In the genomic region with DNA sequence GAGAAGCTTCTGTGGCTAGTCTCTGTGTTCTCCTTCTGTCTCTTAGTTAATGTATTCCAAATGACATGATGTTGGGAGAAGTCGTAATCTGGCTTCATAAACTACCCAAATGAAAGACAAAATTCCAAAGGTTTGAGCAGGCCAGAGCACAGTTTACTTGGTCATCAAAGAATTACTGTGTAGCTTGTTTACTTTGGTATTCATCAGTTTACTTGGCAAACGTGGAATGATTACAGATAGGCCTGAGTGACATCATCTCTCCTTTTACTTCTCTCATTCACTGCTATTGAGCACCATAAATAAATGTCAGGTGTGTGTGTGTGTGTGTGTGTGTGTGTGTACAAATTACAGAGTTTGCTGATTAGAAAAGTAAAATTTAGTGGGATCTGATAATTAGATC, we compare ENCODE assay signal across 18 cellular contexts.
A peak's percentile ranks its signal among the peaks of the same experiment; 100 is the strongest.
DNase-seq lines count a peak whose midpoint lies in the region; ATAC-seq and TF ChIP-seq lines count a peak whose summit lies in the region.
"Had no signal": no experiment of that assay in that cellular context is flagged by ENCODE, and none has a peak within 500 bp of the region (broad histone marks: within the 10 kb centered on the region; RNA-seq: fewer than 3 reads in every experiment).

No MANE protein-coding gene starts in this region.

- H3K9me3 ChIP-seq in HEK293 (ENCODE audit: control insufficient read depth, insufficient read depth, low read depth, low read length) = no peaks in the 10 kb centered on the region
- no peaks in the 10 kb centered on the region for H3K9me3 ChIP-seq in adrenal gland (replicated peaks in 1 of 3)

- no peak for ATAC-seq in GM18909 (IDR thresholded peaks at IDR 0.05; ENCODE audit: poor library complexity, unreplicated experiment)
- ATAC-seq: T-helper 17 cell had no signal

- H3K36me3 ChIP-seq in HEK293 (ENCODE audit: control insufficient read depth in 2 of 2, insufficient read depth in 1 of 2, low read length in 2 of 2) = no peaks in the 10 kb centered on the region
- H3K36me3 ChIP-seq in adrenal gland (replicated peaks in 1 of 2) = no peaks in the 10 kb centered on the region
- H3K36me3 ChIP-seq: cardiac muscle cell had no signal

- 63 to 75% (median 68%) methylated on average over 2 of the region's 2 CpGs for WGBS in adrenal gland, 4 donors

- H3K4me3 ChIP-seq in HEK293 (ENCODE audit: low read depth, low read length) (no peak overlapping the region), adrenal gland (no peak overlapping the region)
- H3K4me3 ChIP-seq: cardiac muscle cell had no signal

- POLR2A ChIA-PET in HEK293 (lab: Yijun Ruan, JAX) = no interaction called here

- TF ChIP-seq CTCF in AG09319 (IDR thresholded peaks at IDR 0.05; ENCODE audit: low read depth, low read length) (no peak), HEK293 (tag by site-specific recombination; IDR thresholded peaks at IDR 0.05) (no peak), adrenal gland (IDR thresholded peaks at IDR 0.05) (no peak)

- DNase-seq in AG09319 (ENCODE audit: extremely low read depth, low read depth) (peak; percentile 44), amniotic epithelial cell (ENCODE audit: low read depth) (peak; percentile 10), kidney tubule cell (ENCODE audit: low spot score) (peak; percentile 36), adrenal gland (no peak), NCI-H2227 treated with DMSO at 0.1 percent for 48 hours (lab: John Stamatoyannopoulos, UW) (no peak)
- DNase-seq in activated CD4-positive, CD25-positive, alpha-beta regulatory T cell (lab: John Stamatoyannopoulos, UW) = no peak
- DNase-seq: activated CD4-positive, alpha-beta T cell treated with anti-CD3 and anti-CD28 coated beads for 48 hours; effector CD8-positive, alpha-beta T cell; foreskin melanocyte; H7; MM.1S; NCI-H1930; NCI-H526; nephron progenitor cell; T-helper 17 cell had no signal

- intact Hi-C loops in adrenal gland (cut with DNase I) = no loop called here

- no peaks in the 10 kb centered on the region for H3K4me1 ChIP-seq in HEK293 (ENCODE audit: control insufficient read depth, insufficient read depth, low read length)
- H3K4me1 ChIP-seq in adrenal gland (replicated peaks in 1 of 2) = no peaks in the 10 kb centered on the region

- TF ChIP-seq POLR2A in adrenal gland (IDR thresholded peaks at IDR 0.05) = no peak

- CTCF ChIA-PET in HEK293 (lab: Yijun Ruan, JAX) = interaction anchor here (0.5 to 1.9 kb wide), 3 partner anchors 8 to 435 kb away, joined by 3 to 5 read pairs (median 3); no protein-coding TSS in a partner anchor

- H3K27me3 ChIP-seq in adrenal gland = no peaks in the 10 kb centered on the region
- H3K27me3 ChIP-seq: cardiac muscle cell had no signal

- H3K27ac ChIP-seq in HEK293 (ENCODE audit: extremely low read depth, low read depth, low read length) = no peak overlapping the region
- no peak overlapping the region for H3K27ac ChIP-seq in adrenal gland
- H3K27ac ChIP-seq: cardiac muscle cell had no signal

TF ChIP-seq in HEK293, 187 proteins besides CTCF, POLR2A, EP300 and RAD21:
- TF ChIP-seq, protein P1, sequence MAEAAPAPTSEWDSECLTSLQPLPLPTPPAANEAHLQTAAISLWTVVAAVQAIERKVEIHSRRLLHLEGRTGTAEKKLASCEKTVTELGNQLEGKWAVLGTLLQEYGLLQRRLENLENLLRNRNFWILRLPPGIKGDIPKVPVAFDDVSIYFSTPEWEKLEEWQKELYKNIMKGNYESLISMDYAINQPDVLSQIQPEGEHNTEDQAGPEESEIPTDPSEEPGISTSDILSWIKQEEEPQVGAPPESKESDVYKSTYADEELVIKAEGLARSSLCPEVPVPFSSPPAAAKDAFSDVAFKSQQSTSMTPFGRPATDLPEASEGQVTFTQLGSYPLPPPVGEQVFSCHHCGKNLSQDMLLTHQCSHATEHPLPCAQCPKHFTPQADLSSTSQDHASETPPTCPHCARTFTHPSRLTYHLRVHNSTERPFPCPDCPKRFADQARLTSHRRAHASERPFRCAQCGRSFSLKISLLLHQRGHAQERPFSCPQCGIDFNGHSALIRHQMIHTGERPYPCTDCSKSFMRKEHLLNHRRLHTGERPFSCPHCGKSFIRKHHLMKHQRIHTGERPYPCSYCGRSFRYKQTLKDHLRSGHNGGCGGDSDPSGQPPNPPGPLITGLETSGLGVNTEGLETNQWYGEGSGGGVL (tag by site-specific recombination; IDR thresholded peaks at IDR 0.05) = peak; percentile 30; the same call in 1 of the 2 replicates
- TF ChIP-seq ZBTB21 (tag by site-specific recombination; IDR thresholded peaks at IDR 0.05) (peak; percentile 59; the same call in 1 of the 2 replicates), KLF9 (tag by site-specific recombination; IDR thresholded peaks at IDR 0.05; ENCODE audit: low read depth) (no peak)
- TF ChIP-seq, protein P2, sequence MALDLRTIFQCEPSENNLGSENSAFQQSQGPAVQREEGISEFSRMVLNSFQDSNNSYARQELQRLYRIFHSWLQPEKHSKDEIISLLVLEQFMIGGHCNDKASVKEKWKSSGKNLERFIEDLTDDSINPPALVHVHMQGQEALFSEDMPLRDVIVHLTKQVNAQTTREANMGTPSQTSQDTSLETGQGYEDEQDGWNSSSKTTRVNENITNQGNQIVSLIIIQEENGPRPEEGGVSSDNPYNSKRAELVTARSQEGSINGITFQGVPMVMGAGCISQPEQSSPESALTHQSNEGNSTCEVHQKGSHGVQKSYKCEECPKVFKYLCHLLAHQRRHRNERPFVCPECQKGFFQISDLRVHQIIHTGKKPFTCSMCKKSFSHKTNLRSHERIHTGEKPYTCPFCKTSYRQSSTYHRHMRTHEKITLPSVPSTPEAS (tag by site-specific recombination; IDR thresholded peaks at IDR 0.05) = peak; percentile 38; the same call in 1 of the 2 replicates

Comparison
In these comparisons a context has a peak if more than half of its experiments do, and no peak if none do; other contexts are left out.
1. DNase-seq: peak in AG09319 (single experiment), amniotic epithelial cell (single experiment) and kidney tubule cell (single experiment); none in adrenal gland (0 of 7), NCI-H2227 treated with DMSO at 0.1 percent for 48 hours (single experiment) and activated CD4-positive, CD25-positive, alpha-beta regulatory T cell (0 of 4).